Comparison of ENCODE assay signal across 22 cellular contexts in the genomic region with DNA sequence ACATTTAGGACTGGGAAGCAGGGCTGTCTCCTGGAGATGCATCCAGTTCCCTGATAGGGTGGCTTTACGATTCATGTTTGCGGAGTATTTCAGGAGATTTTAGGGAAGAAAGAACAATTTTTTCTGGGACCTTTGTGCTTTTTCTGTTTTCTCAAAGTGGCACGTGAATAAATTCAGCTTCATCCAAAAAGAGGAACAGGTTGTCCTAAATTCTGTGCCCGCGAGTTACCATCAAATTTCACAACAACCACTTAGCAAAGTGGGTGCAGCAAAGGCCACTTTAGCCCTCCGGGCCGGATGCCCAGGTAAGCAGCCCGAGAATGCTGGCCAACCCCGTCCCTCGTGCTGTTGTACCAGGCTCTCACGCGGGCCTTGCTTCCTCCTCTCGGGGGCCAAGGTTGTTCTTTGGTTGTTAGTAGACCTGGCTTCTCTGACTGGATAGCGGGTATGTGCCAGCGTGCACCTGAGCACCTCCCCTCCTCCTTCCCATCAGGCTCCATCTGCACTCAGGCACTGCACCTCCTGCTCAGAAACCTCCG.
DNase-seq lines count a peak whose midpoint lies in the region; ATAC-seq and TF ChIP-seq lines count a peak whose summit lies in the region.
"Had no signal": no experiment of that assay in that cellular context is flagged by ENCODE, and none has a peak within 500 bp of the region (broad histone marks: within the 10 kb centered on the region; RNA-seq: fewer than 3 reads in every experiment).

No MANE protein-coding gene starts in this region.

- no peak overlapping the region for H3K27ac Mint-ChIP-seq in activated CD4-positive, alpha-beta T cell treated with anti-CD3 and anti-CD28 coated beads for 36 hours
- H3K27ac Mint-ChIP-seq: CD8-positive, alpha-beta memory T cell; IgD-negative memory B cell had no signal

- H3K27me3 Mint-ChIP-seq in activated CD4-positive, alpha-beta T cell treated with anti-CD3 and anti-CD28 coated beads for 36 hours: no peaks in the 10 kb centered on the region

- no peak for TF ChIP-seq POLR2A in uterus (IDR thresholded peaks at IDR 0.05)

- H3K27ac ChIP-seq in left lung (no peak overlapping the region), upper lobe of right lung (peak overlapping the region; percentile 76), uterus (no peak overlapping the region)

- no peak overlapping the region for H3K4me3 Mint-ChIP-seq in activated CD4-positive, alpha-beta T cell treated with anti-CD3 and anti-CD28 coated beads for 36 hours
- H3K4me3 Mint-ChIP-seq: CD8-positive, alpha-beta memory T cell; IgD-negative memory B cell had no signal

- peak; percentile 35 for DNase-seq in CD1c-positive myeloid dendritic cell (ENCODE audit: extremely low spot score)
- peak; percentile 56 for DNase-seq in MV-4-11 (lab: John Stamatoyannopoulos, UW)
- DNase-seq in left lung: peak; percentile 82 to 86
- DNase-seq in upper lobe of right lung: peak; percentile 93
- no peak for DNase-seq in retina
- no peak for DNase-seq in uterus
- no peak for DNase-seq in activated CD4-positive, alpha-beta T cell treated with anti-CD3 and anti-CD28 coated beads for 36 hours
- DNase-seq: Calu3; CD8-positive, alpha-beta memory T cell; DMS153; GOT3; HCEC 1CT; NCI-H1092 treated with DMSO at 0.1 percent for 48 hours; NCI-H1436 treated with DMSO at 0.1 percent for 48 hours; NCI-H2029 treated with DMSO at 0.1 percent for 48 hours; NCI-H345; NCI-H524; NCI-H774; NK-92 treated with Interleukin-12 subunit alpha and Interleukin-12 subunit beta, amount 100 ng/mL, for 24 hours; PC-3; SHP77 had no signal

- intact Hi-C loops in left lung (cut with DNase I) (no loop called here), upper lobe of right lung (cut with DNase I) (no loop called here), uterus (cut with DNase I; ENCODE audit: low total_unique reads) (no loop called here)
- intact Hi-C loops in activated CD4-positive, alpha-beta T cell treated with anti-CD3 and anti-CD28 coated beads for 36 hours (cut with DNase I, micrococcal nuclease): no loop called here

- POLR2A ChIA-PET in activated CD4-positive, alpha-beta T cell treated with anti-CD3 and anti-CD28 coated beads for 36 hours (lab: Charles Lee): no interaction called here

- CTCF ChIA-PET in activated CD4-positive, alpha-beta T cell treated with anti-CD3 and anti-CD28 coated beads for 36 hours (lab: Charles Lee): interaction anchor here (0.8 kb wide), 1 partner anchor 15 kb away, joined by 3 read pairs; no protein-coding TSS in a partner anchor

- ATAC-seq in left lung: peak; percentile 93
- peak; percentile 94 for ATAC-seq in upper lobe of right lung
- ATAC-seq in activated CD4-positive, alpha-beta T cell treated with anti-CD3 and anti-CD28 coated beads for 36 hours: no peak
- ATAC-seq: PC-3 had no signal

- H3K9me3 ChIP-seq in left lung: no peaks in the 10 kb centered on the region
- no peaks in the 10 kb centered on the region for H3K9me3 ChIP-seq in upper lobe of right lung
- no peaks in the 10 kb centered on the region for H3K9me3 ChIP-seq in uterus

- H3K27me3 ChIP-seq in left lung (no peaks in the 10 kb centered on the region), upper lobe of right lung (no peaks in the 10 kb centered on the region), uterus (no peaks in the 10 kb centered on the region)

- no peaks in the 10 kb centered on the region for H3K36me3 Mint-ChIP-seq in activated CD4-positive, alpha-beta T cell treated with anti-CD3 and anti-CD28 coated beads for 36 hours (ENCODE audit: low read depth)
- H3K36me3 Mint-ChIP-seq: CD8-positive, alpha-beta memory T cell; IgD-negative memory B cell had no signal

- H3K4me3 ChIP-seq in left lung (no peak overlapping the region), upper lobe of right lung (no peak overlapping the region), uterus (no peak overlapping the region)

- no peaks in the 10 kb centered on the region for H3K36me3 ChIP-seq in left lung
- no peaks in the 10 kb centered on the region for H3K36me3 ChIP-seq in upper lobe of right lung
- no peaks in the 10 kb centered on the region for H3K36me3 ChIP-seq in uterus

- no peaks in the 10 kb centered on the region for H3K9me3 Mint-ChIP-seq in activated CD4-positive, alpha-beta T cell treated with anti-CD3 and anti-CD28 coated beads for 36 hours (ENCODE audit: low read depth)
- H3K9me3 Mint-ChIP-seq: CD8-positive, alpha-beta memory T cell; IgD-negative memory B cell had no signal

- TF ChIP-seq CTCF in left lung (IDR thresholded peaks at IDR 0.05): no peak
- no peak for TF ChIP-seq CTCF in upper lobe of right lung (IDR thresholded peaks at IDR 0.05)
- TF ChIP-seq CTCF in uterus (IDR thresholded peaks at IDR 0.05): no peak

- H3K4me1 ChIP-seq in left lung (peaks cover 8 to 30% of the 10 kb centered on the region in 2 donors), upper lobe of right lung (peaks cover 13% of the 10 kb centered on the region), uterus (no peaks in the 10 kb centered on the region)

- peaks cover 10% of the 10 kb centered on the region for H3K4me1 Mint-ChIP-seq in activated CD4-positive, alpha-beta T cell treated with anti-CD3 and anti-CD28 coated beads for 36 hours

Comparison
In these comparisons a context has a peak if more than half of its experiments do, and no peak if none do; other contexts are left out.
1. DNase-seq: peak in CD1c-positive myeloid dendritic cell (single experiment), MV-4-11 (single experiment), left lung (2 of 2) and upper lobe of right lung (single experiment); none in retina (single experiment), uterus (0 of 2) and activated CD4-positive, alpha-beta T cell treated with anti-CD3 and anti-CD28 coated beads for 36 hours (single experiment).